ENCODE assay signal across 1 cellular context in the genomic region with DNA sequence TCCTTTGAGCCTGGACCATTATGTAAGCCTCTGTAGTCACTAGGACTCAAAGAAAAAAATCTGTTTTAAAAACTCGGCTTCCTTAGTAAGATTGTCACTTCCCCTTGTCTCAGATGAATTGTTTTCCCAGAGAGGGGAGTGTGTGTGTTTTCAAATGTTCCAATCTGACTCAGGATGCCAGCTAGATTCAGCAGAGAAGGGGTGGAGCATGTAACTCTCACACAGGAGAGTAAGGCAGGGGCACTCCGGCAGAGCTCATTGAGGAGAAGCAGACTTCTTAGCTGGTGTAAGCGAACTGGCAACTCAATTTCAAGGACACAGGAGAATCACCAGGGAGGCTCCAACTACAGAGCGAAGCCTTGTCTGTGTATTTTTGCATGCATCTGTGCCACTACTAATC.
TF ChIP-seq lines count a peak whose summit lies in the region.

No MANE protein-coding gene starts in this region.

TF ChIP-seq in SK-N-SH, 30 proteins besides CTCF, POLR2A, EP300 and RAD21 (continued from another document):
- TF ChIP-seq, protein P1, sequence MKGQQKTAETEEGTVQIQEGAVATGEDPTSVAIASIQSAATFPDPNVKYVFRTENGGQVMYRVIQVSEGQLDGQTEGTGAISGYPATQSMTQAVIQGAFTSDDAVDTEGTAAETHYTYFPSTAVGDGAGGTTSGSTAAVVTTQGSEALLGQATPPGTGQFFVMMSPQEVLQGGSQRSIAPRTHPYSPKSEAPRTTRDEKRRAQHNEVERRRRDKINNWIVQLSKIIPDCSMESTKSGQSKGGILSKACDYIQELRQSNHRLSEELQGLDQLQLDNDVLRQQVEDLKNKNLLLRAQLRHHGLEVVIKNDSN (IDR thresholded peaks at IDR 0.05; ENCODE audit: borderline replicate concordance, low read depth), result no peak
